ENCODE assay signal across 30 cellular contexts in genomic region chr3:123499316-123499715, GRCh38. TPM values are rescaled to one million over a fixed set of nuclear protein-coding genes. Genes with fewer than 3 reads are reported as not detected.
DNase-seq lines count a peak whose midpoint lies in the region; ATAC-seq, FAIRE-seq and TF ChIP-seq lines count a peak whose summit lies in the region.
"Had no signal": no experiment of that assay in that cellular context is flagged by ENCODE, and none has a peak within 500 bp of the region (broad histone marks: within the 10 kb centered on the region; RNA-seq: fewer than 3 reads in every experiment).

No MANE protein-coding gene starts in this region.

- peak; percentile 40 for DNase-seq in GM03348 (ENCODE audit: low spot score)
- peak; percentile 66 for DNase-seq in astrocyte (ENCODE audit: low read depth)
- DNase-seq in fibroblast of pulmonary artery (ENCODE audit: low read depth): peak; percentile 45
- no peak for DNase-seq in thoracic aorta (ENCODE audit: low spot score)
- DNase-seq in GM19238 (ENCODE audit: insufficient read length, low spot score): no peak
- DNase-seq in inferior parietal cortex (ENCODE audit: extremely low spot score): no peak
- DNase-seq in activated CD8-positive, alpha-beta memory T cell treated with anti-CD3 and anti-CD28 coated beads, Interleukin-2, amount 10 ng/mL, durations not matched to agents 7 days and 5 days: no peak
- DNase-seq: activated CD4-positive, alpha-beta T cell treated with anti-CD3 and anti-CD28 coated beads for 4 hours; KG1; left ventricle myocardium inferior; NCI-H1092; nephron progenitor cell; SIG-M5; small intestine; stimulated activated CD4-positive, alpha-beta T cell treated with anti-CD3 and anti-CD28 coated beads, Interleukin-2, amount 100 ng/mL, for 48 hours; stimulated activated naive CD4-positive, alpha-beta T cell treated with Interleukin-2 at 50 U/mL for 16 hours; T-cell had no signal

- H3K4me1 Mint-ChIP-seq in astrocyte (ENCODE audit: low read depth, unreplicated experiment): peaks cover 5% of the 10 kb centered on the region
- H3K4me1 Mint-ChIP-seq in activated CD8-positive, alpha-beta memory T cell treated with anti-CD3 and anti-CD28 coated beads, Interleukin-2, amount 10 ng/mL, durations not matched to agents 7 days and 5 days: no peaks in the 10 kb centered on the region
- H3K4me1 Mint-ChIP-seq: T-cell had no signal

- no peaks in the 10 kb centered on the region for H3K79me2 ChIP-seq in astrocyte (ENCODE audit: insufficient read depth, low read length)

- FAIRE-seq in astrocyte (lab: Jason Lieb, UNC): no peak
- FAIRE-seq: D721Med, endothelial cell of umbilical vein, G401.6, GM12891, GM19239, H1, small intestine had no signal

- H3K4me1 ChIP-seq in astrocyte (ENCODE audit: insufficient read depth, low read length): no peaks in the 10 kb centered on the region
- H3K4me1 ChIP-seq in thoracic aorta (ENCODE audit: control insufficient read depth in 1 of 2, low read depth in 2 of 2): peaks cover 6 to 27% of the 10 kb centered on the region in 2 donors
- H3K4me1 ChIP-seq: BLaER1 treated with 17β-estradiol and CSF1 and Interleukin-3, amounts not matched to agents 10 nM and 100 nM; breast epithelium; tibial nerve had no signal

- H3K27ac ChIP-seq in astrocyte (ENCODE audit: low read depth, low read length) (no peak overlapping the region), thoracic aorta (no peak overlapping the region)
- H3K27ac ChIP-seq: BLaER1 treated with 17β-estradiol and CSF1 and Interleukin-3, amounts not matched to agents 10 nM and 100 nM; breast epithelium; left ventricle myocardium inferior; tibial nerve had no signal

- peaks cover 6% of the 10 kb centered on the region for H3K36me3 ChIP-seq in astrocyte (ENCODE audit: insufficient read depth, low read length)
- no peaks in the 10 kb centered on the region for H3K36me3 ChIP-seq in thoracic aorta
- H3K36me3 ChIP-seq: breast epithelium had no signal

- ATAC-seq in thoracic aorta (ENCODE audit: insufficient number of reproducible peaks, low FRiP score, low read depth): peak; percentile 39
- ATAC-seq in activated CD8-positive, alpha-beta memory T cell treated with anti-CD3 and anti-CD28 coated beads, Interleukin-2, amount 10 ng/mL, durations not matched to agents 7 days and 5 days: no peak
- ATAC-seq: T-cell had no signal

- H3K27ac Mint-ChIP-seq in astrocyte (ENCODE audit: unreplicated experiment): no peak overlapping the region
- H3K27ac Mint-ChIP-seq in activated CD8-positive, alpha-beta memory T cell treated with anti-CD3 and anti-CD28 coated beads, Interleukin-2, amount 10 ng/mL, durations not matched to agents 7 days and 5 days: no peak overlapping the region
- H3K27ac Mint-ChIP-seq: activated naive CD8-positive, alpha-beta T cell; activated T-helper 1 cell treated with anti-CD3 and anti-CD28 coated beads, Interleukin-12 subunit alpha, Interleukin-12 subunit beta, Interleukin-2, Interleukin-4 antibody, amounts not matched to agents 30 ng/mL and 10 ng/mL and 1 ng/mL, durations not matched to agents 14 hours and 24 hours and 36 hours; dendritic cell treated with granulocyte-macrophage colony-stimulating factor and Interleukin-4, amounts not matched to agents 40 ng/mL and 50 ng/mL, for 4 days; nephron progenitor cell; T-cell had no signal

- H3K4me3 Mint-ChIP-seq in astrocyte (ENCODE audit: unreplicated experiment): no peak overlapping the region
- H3K4me3 Mint-ChIP-seq in activated CD8-positive, alpha-beta memory T cell treated with anti-CD3 and anti-CD28 coated beads, Interleukin-2, amount 10 ng/mL, durations not matched to agents 7 days and 5 days: no peak overlapping the region
- H3K4me3 Mint-ChIP-seq: activated naive CD8-positive, alpha-beta T cell; activated T-helper 1 cell treated with anti-CD3 and anti-CD28 coated beads, Interleukin-12 subunit alpha, Interleukin-12 subunit beta, Interleukin-2, Interleukin-4 antibody, amounts not matched to agents 30 ng/mL and 10 ng/mL and 1 ng/mL, durations not matched to agents 14 hours and 24 hours and 36 hours; dendritic cell treated with granulocyte-macrophage colony-stimulating factor and Interleukin-4, amounts not matched to agents 40 ng/mL and 50 ng/mL, for 4 days; nephron progenitor cell; T-cell had no signal

- H4K20me1 ChIP-seq in astrocyte (ENCODE audit: insufficient read depth, low read length): no peaks in the 10 kb centered on the region

- no peak for TF ChIP-seq CTCF in astrocyte (IDR thresholded peaks at IDR 0.05; ENCODE audit: insufficient read depth, low read depth, low read length)
- TF ChIP-seq CTCF in fibroblast of pulmonary artery (IDR thresholded peaks at IDR 0.05; ENCODE audit: low read length, missing control alignments): no peak
- no peak for TF ChIP-seq CTCF in thoracic aorta (IDR thresholded peaks at IDR 0.05)

- no peaks in the 10 kb centered on the region for H3K27me3 Mint-ChIP-seq in astrocyte (ENCODE audit: low read depth, unreplicated experiment)
- no peaks in the 10 kb centered on the region for H3K27me3 Mint-ChIP-seq in activated CD8-positive, alpha-beta memory T cell treated with anti-CD3 and anti-CD28 coated beads, Interleukin-2, amount 10 ng/mL, durations not matched to agents 7 days and 5 days
- H3K27me3 Mint-ChIP-seq: activated naive CD8-positive, alpha-beta T cell; dendritic cell treated with granulocyte-macrophage colony-stimulating factor and Interleukin-4, amounts not matched to agents 40 ng/mL and 50 ng/mL, for 4 days; T-cell had no signal

- peaks cover 9% of the 10 kb centered on the region for H3K36me3 Mint-ChIP-seq in astrocyte (ENCODE audit: low read depth, unreplicated experiment)
- peaks cover 7% of the 10 kb centered on the region for H3K36me3 Mint-ChIP-seq in activated CD8-positive, alpha-beta memory T cell treated with anti-CD3 and anti-CD28 coated beads, Interleukin-2, amount 10 ng/mL, durations not matched to agents 7 days and 5 days

- CTCF ChIA-PET in activated CD8-positive, alpha-beta memory T cell treated with anti-CD3 and anti-CD28 coated beads, Interleukin-2, amount 10 ng/mL, durations not matched to agents 7 days and 5 days (lab: Charles Lee): interaction anchor here (0.8 kb wide), 1 partner anchor 10 kb away, joined by 3 read pairs; no protein-coding TSS in a partner anchor

- H2AFZ ChIP-seq in astrocyte (ENCODE audit: low read depth, low read length): no peak overlapping the region

- H3K27me3 ChIP-seq in astrocyte (ENCODE audit: insufficient read depth, low read length): no peaks in the 10 kb centered on the region
- H3K27me3 ChIP-seq in thoracic aorta (replicated peaks; ENCODE audit: insufficient read depth): no peaks in the 10 kb centered on the region
- H3K27me3 ChIP-seq: BLaER1 treated with 17β-estradiol and CSF1 and Interleukin-3, amounts not matched to agents 10 nM and 100 nM; breast epithelium; tibial nerve had no signal

- H3K9me3 Mint-ChIP-seq in astrocyte (ENCODE audit: unreplicated experiment): no peaks in the 10 kb centered on the region
- no peaks in the 10 kb centered on the region for H3K9me3 Mint-ChIP-seq in activated CD8-positive, alpha-beta memory T cell treated with anti-CD3 and anti-CD28 coated beads, Interleukin-2, amount 10 ng/mL, durations not matched to agents 7 days and 5 days (ENCODE audit: low read depth)
- H3K9me3 Mint-ChIP-seq: activated T-helper 1 cell treated with anti-CD3 and anti-CD28 coated beads, Interleukin-12 subunit alpha, Interleukin-12 subunit beta, Interleukin-2, Interleukin-4 antibody, amounts not matched to agents 30 ng/mL and 10 ng/mL and 1 ng/mL, durations not matched to agents 14 hours and 24 hours and 36 hours; dendritic cell treated with granulocyte-macrophage colony-stimulating factor and Interleukin-4, amounts not matched to agents 40 ng/mL and 50 ng/mL, for 4 days; nephron progenitor cell; T-cell had no signal

- no peak overlapping the region for H3K4me2 ChIP-seq in astrocyte (ENCODE audit: low read length)
- H3K4me2 ChIP-seq: BLaER1 treated with 17β-estradiol and CSF1 and Interleukin-3, amounts not matched to agents 10 nM and 100 nM had no signal

- H3K4me3 ChIP-seq in astrocyte (ENCODE audit: insufficient read depth, low read depth, low read length): no peak overlapping the region
- no peak overlapping the region for H3K4me3 ChIP-seq in fibroblast of pulmonary artery (replicated peaks; ENCODE audit: low read depth, low read length)
- H3K4me3 ChIP-seq in thoracic aorta: no peak overlapping the region
- H3K4me3 ChIP-seq: BLaER1 treated with 17β-estradiol and CSF1 and Interleukin-3, amounts not matched to agents 10 nM and 100 nM; breast epithelium; left ventricle myocardium inferior; tibial nerve had no signal

- H3K9ac ChIP-seq in astrocyte (ENCODE audit: low read length): no peak overlapping the region
- H3K9ac ChIP-seq: BLaER1 treated with 17β-estradiol and CSF1 and Interleukin-3, amounts not matched to agents 10 nM and 100 nM had no signal

- H3K9me3 ChIP-seq in astrocyte (ENCODE audit: insufficient read depth, low read depth, low read length) (no peaks in the 10 kb centered on the region), thoracic aorta (no peaks in the 10 kb centered on the region)
- H3K9me3 ChIP-seq: BLaER1 treated with 17β-estradiol and CSF1 and Interleukin-3, amounts not matched to agents 10 nM and 100 nM; breast epithelium; left ventricle myocardium inferior; tibial nerve had no signal

RNA-seq across cellular contexts. Expression of gene ADCY5, which starts 50.4 kb away (rescaled TPM):
- total RNA-seq in astrocyte (1.2 and 1.5 TPM in 2 replicates), thoracic aorta (100 to 1,000 TPM; 104 to 123 TPM)
- not detected for total RNA-seq in activated CD8-positive, alpha-beta memory T cell treated with anti-CD3 and anti-CD28 coated beads, Interleukin-2, amount 10 ng/mL, durations not matched to agents 7 days and 5 days
- total RNA-seq: activated T-helper 1 cell treated with anti-CD3 and anti-CD28 coated beads, Interleukin-12 subunit alpha, Interleukin-12 subunit beta, Interleukin-2, Interleukin-4 antibody, amounts not matched to agents 30 ng/mL and 10 ng/mL and 1 ng/mL, durations not matched to agents 14 hours and 24 hours and 36 hours; endothelial cell of umbilical vein; mononuclear cell had no signal

Comparison
In these comparisons a context has a peak if more than half of its experiments do, and no peak if none do; other contexts are left out.
1. DNase-seq: peak in GM03348 (single experiment), astrocyte (single experiment) and fibroblast of pulmonary artery (single experiment); none in thoracic aorta (single experiment), GM19238 (single experiment), inferior parietal cortex (single experiment) and activated CD8-positive, alpha-beta memory T cell treated with anti-CD3 and anti-CD28 coated beads, Interleukin-2, amount 10 ng/mL, durations not matched to agents 7 days and 5 days (single experiment).
2. RNA of gene ADCY5, which starts 50.4 kb away (total RNA-seq): 104 to 123 TPM in thoracic aorta; 1.2 to 1.5 TPM in astrocyte and not detected in activated CD8-positive, alpha-beta memory T cell treated with anti-CD3 and anti-CD28 coated beads, Interleukin-2, amount 10 ng/mL, durations not matched to agents 7 days and 5 days; every median in the first group is over 10 times any median in the second.